ENCODE assay signal across 25 cellular contexts in the genomic region with DNA sequence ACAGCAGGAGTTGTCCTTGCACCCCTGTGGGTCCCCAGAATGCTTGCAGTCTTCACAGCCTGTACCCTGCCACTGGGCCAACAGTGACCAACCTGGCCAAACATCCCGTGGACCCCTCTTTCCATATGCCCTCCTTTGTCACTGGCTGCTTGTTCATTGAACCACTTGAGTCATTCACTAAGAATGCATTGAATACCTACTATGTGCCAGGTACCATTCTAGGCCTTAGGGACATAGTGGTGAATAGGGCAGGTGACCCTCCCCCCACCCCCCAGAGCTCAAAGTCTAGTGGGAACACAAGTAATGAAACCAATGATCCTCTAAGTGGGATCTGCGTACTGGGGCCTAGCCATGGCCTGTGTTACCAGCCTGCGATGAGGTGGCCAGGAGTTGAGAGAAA. TPM values are rescaled to one million over a fixed set of nuclear protein-coding genes. Genes with fewer than 3 reads are reported as not detected.
"Had no signal": no experiment of that assay in that cellular context is flagged by ENCODE, and none has a peak within 500 bp of the region (broad histone marks: within the 10 kb centered on the region; RNA-seq: fewer than 3 reads in every experiment).

No MANE protein-coding gene starts in this region.

- H3K9ac ChIP-seq: neural progenitor cell had no signal

- H3K36me3 ChIP-seq: left ventricle myocardium inferior, neural progenitor cell, pancreas, prostate gland, sigmoid colon, spleen, tibial nerve, upper lobe of left lung, vagina had no signal

- H3K4me3 ChIP-seq: left ventricle myocardium inferior, lung, neural progenitor cell, pancreas, prostate gland, sigmoid colon, spleen, tibial nerve, upper lobe of left lung, vagina had no signal

- H3K4me1 ChIP-seq: left ventricle myocardium inferior, pancreas, prostate gland, sigmoid colon, tibial nerve, upper lobe of left lung, vagina had no signal

- H3K4me2 ChIP-seq: neural progenitor cell had no signal

- H3K27ac ChIP-seq: left ventricle myocardium inferior, neural progenitor cell, pancreas, prostate gland, sigmoid colon, spleen, tibial nerve, upper lobe of left lung, vagina had no signal

- FAIRE-seq: pancreas, small intestine had no signal

- DNase-seq: islet precursor cell; left ventricle myocardium inferior; mesendoderm; natural killer cell; nephron progenitor cell; pancreas; posterior cingulate gyrus; retina; right cardiac atrium; sigmoid colon; small intestine; spleen; stimulated activated CD4-positive, alpha-beta T cell treated with anti-CD3 and anti-CD28 coated beads, Interleukin-4, amount 100 ng/mL, for 24 hours had no signal

- H2AFZ ChIP-seq: neural progenitor cell had no signal

- H3K9me3 ChIP-seq: left ventricle myocardium inferior, pancreas, prostate gland, sigmoid colon, spleen, tibial nerve, upper lobe of left lung, vagina had no signal

- ATAC-seq: pancreas; stimulated activated effector memory CD8-positive, alpha-beta T cell treated with anti-CD3 and anti-CD28 coated beads, Interleukin-12 subunit alpha, Interleukin-12 subunit beta, amount 100 ng/mL, for 72 hours had no signal

- H3K27me3 ChIP-seq: pancreas, sigmoid colon, tibial nerve, upper lobe of left lung, vagina had no signal

RNA-seq across cellular contexts. Expression of a gene that starts 38.1 kb away (rescaled TPM):
- total RNA-seq: left ventricle myocardium inferior, lower leg skin, mononuclear cell, natural killer cell, omental fat pad, right cardiac atrium, sigmoid colon, spleen, subcutaneous adipose tissue, tibial nerve, urinary bladder, vagina had no signal
- polyA plus RNA-seq: right cardiac atrium had no signal
